1 cellular context compared by ENCODE assay signal in the genomic region with DNA sequence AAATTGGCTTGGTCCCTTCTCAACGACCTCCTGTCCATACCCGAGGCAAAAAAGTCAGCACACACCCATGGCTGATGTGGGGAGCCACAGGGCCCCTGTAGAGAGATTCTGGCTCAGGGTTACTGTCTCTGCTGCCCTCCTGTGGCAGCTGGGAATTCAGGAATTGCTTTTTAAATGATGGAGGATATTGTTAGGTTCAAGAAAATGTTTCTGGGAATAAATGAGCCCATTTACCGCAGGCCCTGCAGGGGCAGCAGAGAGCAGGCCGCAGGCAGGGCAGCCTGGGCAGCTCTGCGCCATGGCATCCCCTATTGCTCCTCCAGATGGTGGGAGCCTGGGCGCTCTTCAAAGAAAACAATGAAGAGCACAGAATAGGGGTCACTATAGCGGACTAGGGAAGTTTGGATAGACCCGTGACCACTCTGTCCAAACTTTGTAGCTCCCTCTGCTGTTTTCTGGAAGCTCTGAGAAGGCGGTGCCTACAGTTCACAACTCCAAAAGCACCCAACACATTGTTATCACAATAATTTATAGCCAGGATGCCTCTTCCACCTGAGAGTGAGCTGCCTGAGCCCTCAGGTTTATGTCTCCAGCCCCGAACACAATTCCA.
TF ChIP-seq lines count a peak whose summit lies in the region.

No MANE protein-coding gene starts in this region.

TF ChIP-seq in HepG2, 621 proteins besides CTCF, POLR2A, EP300 and RAD21 (continued from another document):
- TF ChIP-seq ZBTB33 (CRISPR knock-in tag; IDR thresholded peaks at IDR 0.05) = 0 out of 2 replicates have a peak, but pooled peaks have one; percentile 9
- peak; percentile 75 for TF ChIP-seq XRCC5 (optimal IDR thresholded peaks at IDR 0.05; ENCODE audit: low read length)
- TF ChIP-seq MYNN (CRISPR knock-in tag; IDR thresholded peaks at IDR 0.05; ENCODE audit: low read depth) = no peak
- TF ChIP-seq SAP130 (CRISPR knock-in tag; IDR thresholded peaks at IDR 0.05; ENCODE audit: low read depth) = no peak
- TF ChIP-seq KMT2B (CRISPR knock-in tag; IDR thresholded peaks at IDR 0.05) = no peak
- no peak for TF ChIP-seq ZNF121 (CRISPR knock-in tag; IDR thresholded peaks at IDR 0.05)
TF ChIP-seq in HepG2: peak in this region for 10.
